16 cellular contexts compared by ENCODE assay signal in genomic region chr1:156781585-156782186, GRCh38. TPM values are rescaled to one million over a fixed set of nuclear protein-coding genes. Genes with fewer than 3 reads are reported as not detected.
DNase-seq lines count a peak whose midpoint lies in the region; ATAC-seq and TF ChIP-seq lines count a peak whose summit lies in the region.
"Had no signal": no experiment of that assay in that cellular context is flagged by ENCODE, and none has a peak within 500 bp of the region (broad histone marks: within the 10 kb centered on the region; RNA-seq: fewer than 3 reads in every experiment).

No MANE protein-coding gene starts in this region.

- no peaks in the 10 kb centered on the region for H3K9me3 Mint-ChIP-seq in chondrocyte (ENCODE audit: low read depth)
- H3K9me3 Mint-ChIP-seq: activated naive CD4-positive, alpha-beta T cell treated with anti-CD3 and anti-CD28 coated beads, Interleukin-2, amount 10 ng/mL, durations not matched to agents 7 days and 5 days; stimulated activated naive CD8-positive, alpha-beta T cell treated with anti-CD3 and anti-CD28 coated beads, Interleukin-15, amount 100 ng/mL, for 72 hours; T-helper 2 cell treated with Interferon-gamma antibody and Interleukin-4, amounts not matched to agents 5 μg/mL and 100 μg/mL, for 36 hours had no signal

- peak overlapping the region; percentile 69 for H3K27ac ChIP-seq in ACC112 (ENCODE audit: low read depth, low read length)
- no peak overlapping the region for H3K27ac ChIP-seq in HEK293 (ENCODE audit: extremely low read depth, low read depth, low read length)
- H3K27ac ChIP-seq: colonic mucosa, right atrium auricular region had no signal

- TF ChIP-seq CTCF in HEK293 (tag by site-specific recombination; IDR thresholded peaks at IDR 0.05) (no peak), chondrocyte (IDR thresholded peaks at IDR 0.05) (no peak)

- no peak overlapping the region for H2AFZ ChIP-seq in ACC112 (ENCODE audit: low read length, unreplicated experiment)

- DNase-seq in chondrocyte (ENCODE audit: low spot score) (no peak), kidney tubule cell (ENCODE audit: low spot score) (peak; percentile 77), NCI-H1417 treated with DMSO at 0.1 percent for 48 hours (lab: John Stamatoyannopoulos, UW) (no peak), NCI-H128 (lab: John Stamatoyannopoulos, UW; ENCODE audit: unreplicated experiment) (no peak), NCI-H510A treated with DMSO at 0.1 percent for 48 hours (lab: John Stamatoyannopoulos, UW) (no peak)
- DNase-seq: activated naive CD4-positive, alpha-beta T cell treated with anti-CD3 and anti-CD28 coated beads, Interleukin-2, amount 10 ng/mL, durations not matched to agents 7 days and 5 days; colonic mucosa; NCI-H1436; NCI-H524; stimulated activated naive CD8-positive, alpha-beta T cell treated with anti-CD3 and anti-CD28 coated beads, Interleukin-15, amount 100 ng/mL, for 72 hours had no signal

- POLR2A ChIA-PET in HEK293 (lab: Yijun Ruan, JAX): no interaction called here

- peak overlapping the region; percentile 17 for H3K27ac Mint-ChIP-seq in chondrocyte (ENCODE audit: unreplicated experiment)
- H3K27ac Mint-ChIP-seq: T-helper 2 cell treated with Interferon-gamma antibody and Interleukin-4, amounts not matched to agents 5 μg/mL and 100 μg/mL, for 36 hours had no signal

- H3K9me3 ChIP-seq in HEK293 (ENCODE audit: control insufficient read depth, insufficient read depth, low read depth, low read length): no peaks in the 10 kb centered on the region
- H3K9me3 ChIP-seq: colonic mucosa, right atrium auricular region had no signal

- H3K27me3 Mint-ChIP-seq in chondrocyte (ENCODE audit: low read depth): no peaks in the 10 kb centered on the region
- H3K27me3 Mint-ChIP-seq: activated naive CD4-positive, alpha-beta T cell treated with anti-CD3 and anti-CD28 coated beads, Interleukin-2, amount 10 ng/mL, durations not matched to agents 7 days and 5 days; stimulated activated naive CD8-positive, alpha-beta T cell treated with anti-CD3 and anti-CD28 coated beads, Interleukin-15, amount 100 ng/mL, for 72 hours had no signal

- peaks cover 16% of the 10 kb centered on the region for H3K36me3 ChIP-seq in ACC112 (ENCODE audit: insufficient read depth, low read length)
- H3K36me3 ChIP-seq in HEK293 (ENCODE audit: control insufficient read depth in 2 of 2, insufficient read depth in 1 of 2, low read length in 2 of 2): peaks cover 20 to 62% of the 10 kb centered on the region in 2 experiments
- H3K36me3 ChIP-seq: colonic mucosa had no signal

- peaks cover 67% of the 10 kb centered on the region for H3K79me2 ChIP-seq in ACC112 (ENCODE audit: control insufficient read depth, insufficient read depth, low read length, unreplicated experiment)

- H3K4me3 ChIP-seq in ACC112 (ENCODE audit: low read depth, low read length) (no peak overlapping the region), HEK293 (ENCODE audit: low read depth, low read length) (no peak overlapping the region)
- H3K4me3 ChIP-seq: colonic mucosa, right atrium auricular region had no signal

- peaks cover 15% of the 10 kb centered on the region for H3K36me3 Mint-ChIP-seq in chondrocyte (ENCODE audit: low read depth)

- H3K4me1 Mint-ChIP-seq in chondrocyte (ENCODE audit: low read depth): peaks cover 20% of the 10 kb centered on the region

- no peak overlapping the region for H3K4me3 Mint-ChIP-seq in chondrocyte (ENCODE audit: unreplicated experiment)
- H3K4me3 Mint-ChIP-seq: activated naive CD4-positive, alpha-beta T cell treated with anti-CD3 and anti-CD28 coated beads, Interleukin-2, amount 10 ng/mL, durations not matched to agents 7 days and 5 days; stimulated activated naive CD8-positive, alpha-beta T cell treated with anti-CD3 and anti-CD28 coated beads, Interleukin-15, amount 100 ng/mL, for 72 hours; T-helper 2 cell treated with Interferon-gamma antibody and Interleukin-4, amounts not matched to agents 5 μg/mL and 100 μg/mL, for 36 hours had no signal

- no peaks in the 10 kb centered on the region for H3K27me3 ChIP-seq in ACC112 (ENCODE audit: insufficient read depth, low read length)
- H3K27me3 ChIP-seq: colonic mucosa, right atrium auricular region had no signal

- CTCF ChIA-PET in HEK293 (lab: Yijun Ruan, JAX): interaction anchor here (0.8 to 4.1 kb wide), 8 partner anchors 9 to 93 kb away, joined by 3 to 18 read pairs (median 6); no protein-coding TSS in a partner anchor

- peaks cover 20% of the 10 kb centered on the region for H3K4me1 ChIP-seq in ACC112 (ENCODE audit: control insufficient read depth, insufficient read depth, low read length, unreplicated experiment)
- 0 out of 2 replicates have a peak, but pooled peaks cover 4% of the 10 kb centered on the region for H3K4me1 ChIP-seq in HEK293 (ENCODE audit: control insufficient read depth, insufficient read depth, low read length)
- H3K4me1 ChIP-seq: colonic mucosa had no signal

- no peak for ATAC-seq in GM18498 (IDR thresholded peaks at IDR 0.05; ENCODE audit: unreplicated experiment)
- ATAC-seq: HCT116; stimulated activated naive CD8-positive, alpha-beta T cell treated with anti-CD3 and anti-CD28 coated beads, Interleukin-15, amount 100 ng/mL, for 72 hours had no signal

TF ChIP-seq in HEK293, 187 proteins besides CTCF, POLR2A, EP300 and RAD21:
- TF ChIP-seq ZNF658 (tag by site-specific recombination; IDR thresholded peaks at IDR 0.05): no peak
- TF ChIP-seq SCRT2 (tag by site-specific recombination; IDR thresholded peaks at IDR 0.05): peak; percentile 96
- TF ChIP-seq TSHZ1 (tag by site-specific recombination; IDR thresholded peaks at IDR 0.05; ENCODE audit: borderline replicate concordance): no peak
- TF ChIP-seq SCRT1 (tag by site-specific recombination; IDR thresholded peaks at IDR 0.05; ENCODE audit: borderline replicate concordance): peak; percentile 86
- no peak for TF ChIP-seq ZNF26 (tag by site-specific recombination; IDR thresholded peaks at IDR 0.05)

RNA-seq across cellular contexts. Expression of gene PRCC, which starts 14.4 kb away (rescaled TPM):
- 57.0 to 61.7 TPM (median 60.9 TPM) in 3 replicates for total RNA-seq in chondrocyte

RNA-seq across cellular contexts. Expression of gene HDGF, which starts 30.2 kb away (rescaled TPM):
- 136 to 143 TPM (median 140 TPM) in 3 replicates for total RNA-seq in chondrocyte

RNA-seq across cellular contexts. Expression of gene SH2D2A, which starts 35.0 kb away (rescaled TPM):
- not detected in 3 replicates for total RNA-seq in chondrocyte

RNA-seq across cellular contexts. Expression of gene MRPL24, which starts 40.8 kb away (rescaled TPM):
- 38.6 to 58.3 TPM (median 40.3 TPM) in 3 replicates for total RNA-seq in chondrocyte

RNA-seq across cellular contexts. Expression of gene ISG20L2, which starts 53.1 kb away (rescaled TPM):
- total RNA-seq in chondrocyte: 22.3 to 45.7 TPM (median 23.7 TPM) in 3 replicates
